10 cellular contexts compared by ENCODE assay signal in genomic region chr1:21289127-21289526, GRCh38. TPM values are rescaled to one million over a fixed set of nuclear protein-coding genes. Genes with fewer than 3 reads are reported as not detected.
DNase-seq lines count a peak whose midpoint lies in the region; ATAC-seq and TF ChIP-seq lines count a peak whose summit lies in the region.
"Had no signal": no experiment of that assay in that cellular context is flagged by ENCODE, and none has a peak within 500 bp of the region (broad histone marks: within the 10 kb centered on the region; RNA-seq: fewer than 3 reads in every experiment).

No MANE protein-coding gene starts in this region.

- H3K36me3 Mint-ChIP-seq in activated T-cell treated with anti-CD3 and anti-CD28 coated beads, Interleukin-2, amount 50 U/mL, for 72 hours (ENCODE audit: insufficient read depth in 2 of 2), result peaks cover 4 to 15% of the 10 kb centered on the region in 2 donors
- no peaks in the 10 kb centered on the region for H3K36me3 Mint-ChIP-seq in type B pancreatic cell

- no peak for DNase-seq in activated T-cell treated with anti-CD3 and anti-CD28 coated beads, Interleukin-2, amount 50 U/mL, for 72 hours
- DNase-seq in activated T-cell treated with anti-CD3 and anti-CD28 coated beads, Interleukin-2, amount 50 U/mL, for 48 hours, result no peak
- DNase-seq in brain microvascular endothelial cell (no peak), type B pancreatic cell (ENCODE audit: extremely low spot score, unreplicated experiment) (no peak), NCI-H524 treated with DMSO at 0.1 percent for 48 hours (lab: John Stamatoyannopoulos, UW) (no peak)
- no peak for DNase-seq in activated CD4-positive, CD25-positive, alpha-beta regulatory T cell treated with anti-CD3 and anti-CD28 coated beads, Interleukin-2, amount 50 U/mL, for 72 hours
- DNase-seq: cerebellar nuclear complex, HCEC 1CT had no signal

- peaks cover 13% of the 10 kb centered on the region for H3K4me1 ChIP-seq in mesodermal cell (ENCODE audit: control insufficient read depth, insufficient read depth, low read length, poor library complexity, severe bottlenecking)

- no peak overlapping the region for H3K27ac Mint-ChIP-seq in activated T-cell treated with anti-CD3 and anti-CD28 coated beads, Interleukin-2, amount 50 U/mL, for 72 hours
- H3K27ac Mint-ChIP-seq in type B pancreatic cell, result no peak overlapping the region

- no peaks in the 10 kb centered on the region for H3K27me3 ChIP-seq in brain microvascular endothelial cell (replicated peaks)

- no peaks in the 10 kb centered on the region for H3K9me3 Mint-ChIP-seq in activated T-cell treated with anti-CD3 and anti-CD28 coated beads, Interleukin-2, amount 50 U/mL, for 72 hours
- no peaks in the 10 kb centered on the region for H3K9me3 Mint-ChIP-seq in type B pancreatic cell

- no peak for ATAC-seq in activated T-cell treated with anti-CD3 and anti-CD28 coated beads, Interleukin-2, amount 50 U/mL, for 72 hours (replicated peaks in 1 of 2)
- ATAC-seq in GM18867 (IDR thresholded peaks at IDR 0.05; ENCODE audit: unreplicated experiment), result no peak

- H3K36me3 ChIP-seq in brain microvascular endothelial cell (replicated peaks), result peaks cover 8% of the 10 kb centered on the region
- peaks cover 13% of the 10 kb centered on the region for H3K36me3 ChIP-seq in mesodermal cell (ENCODE audit: control insufficient read depth, insufficient read depth, low read length)

- H3K27me3 Mint-ChIP-seq in activated T-cell treated with anti-CD3 and anti-CD28 coated beads, Interleukin-2, amount 50 U/mL, for 72 hours (ENCODE audit: low read depth), result no peaks in the 10 kb centered on the region
- H3K27me3 Mint-ChIP-seq in type B pancreatic cell, result no peaks in the 10 kb centered on the region

- H3K9me3 ChIP-seq in mesodermal cell (ENCODE audit: control insufficient read depth, low read length), result no peaks in the 10 kb centered on the region

- H3K4me3 ChIP-seq in brain microvascular endothelial cell (ENCODE audit: low read depth, low read length) (peak overlapping the region; percentile 71), mesodermal cell (ENCODE audit: extremely low read depth, insufficient read depth, low read length, poor library complexity, severe bottlenecking) (peak overlapping the region; percentile 45)

- in situ Hi-C loops in brain microvascular endothelial cell (cut with HindIII; ENCODE audit: low pct_ligation_motif_present, low sequenced_read_pairs), result no loop called here

- H3K27ac ChIP-seq in brain microvascular endothelial cell (no peak overlapping the region), mesodermal cell (ENCODE audit: low read depth, low read length, severe bottlenecking) (no peak overlapping the region)

- WGBS in mesodermal cell (ENCODE audit: insufficient coverage in 2 of 2), 2 experiments, result 73 to 84% methylated on average over 6 to 8 of the region's 8 CpGs

- no peak for TF ChIP-seq CTCF in brain microvascular endothelial cell (IDR thresholded peaks at IDR 0.05; ENCODE audit: low read depth, low read length, missing control alignments)
- TF ChIP-seq CTCF in type B pancreatic cell (conservative IDR thresholded peaks at IDR 0.05), result no peak

- peaks cover 66% of the 10 kb centered on the region for H3K4me1 Mint-ChIP-seq in activated T-cell treated with anti-CD3 and anti-CD28 coated beads, Interleukin-2, amount 50 U/mL, for 72 hours (ENCODE audit: low read depth)
- peaks cover 32% of the 10 kb centered on the region for H3K4me1 Mint-ChIP-seq in type B pancreatic cell (ENCODE audit: unreplicated experiment)

- peak overlapping the region; percentile 90 to 91 for H3K4me3 Mint-ChIP-seq in activated T-cell treated with anti-CD3 and anti-CD28 coated beads, Interleukin-2, amount 50 U/mL, for 72 hours
- peak overlapping the region; percentile 88 for H3K4me3 Mint-ChIP-seq in type B pancreatic cell

RNA-seq across cellular contexts. Expression of gene ECE1, which starts 1.1 kb away (rescaled TPM):
- 100 to 1,000 TPM; 159 to 193 TPM for total RNA-seq in activated T-cell treated with anti-CD3 and anti-CD28 coated beads, Interleukin-2, amount 50 U/mL, for 72 hours
- 279 TPM for polyA plus RNA-seq in mesodermal cell (2013, experiment 1 of 2)
- 263 TPM for polyA plus RNA-seq in mesodermal cell (2013, experiment 2 of 2)
- 37.2 and 49.8 TPM in 2 replicates for total RNA-seq in type B pancreatic cell (ENCODE audit: low replicate concordance)
